In the genomic region with DNA sequence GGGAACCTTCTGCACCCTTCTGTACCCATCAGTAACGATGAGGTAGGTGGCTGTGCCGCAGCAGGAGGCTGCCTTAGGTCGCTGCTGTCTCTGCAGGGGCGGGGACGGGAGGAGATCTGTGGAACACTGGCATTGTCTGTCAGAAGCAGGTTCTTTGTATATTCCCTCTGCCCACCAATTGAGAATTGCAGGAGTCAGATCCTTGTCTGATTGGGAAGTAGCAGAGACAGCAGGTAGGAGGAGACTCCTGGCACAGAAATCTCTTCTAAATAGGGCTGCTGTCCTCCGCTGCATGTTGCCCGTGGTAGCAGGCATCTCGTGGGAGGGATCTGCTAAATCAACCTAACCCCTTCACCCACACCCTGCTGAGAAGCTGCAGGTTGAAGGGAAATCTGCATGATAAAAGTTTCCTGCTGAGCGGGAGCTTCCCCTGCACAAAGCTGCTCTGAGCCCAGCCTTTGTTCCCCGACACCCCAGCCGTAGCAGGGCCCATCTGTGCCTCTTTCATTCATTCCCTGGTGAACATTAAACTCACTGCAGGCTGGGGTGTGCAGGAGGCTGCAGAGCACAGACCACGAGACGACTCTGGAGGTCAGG, we compare ENCODE assay signal across 17 cellular contexts. TPM values are rescaled to one million over a fixed set of nuclear protein-coding genes. Genes with fewer than 3 reads are reported as not detected.
DNase-seq lines count a peak whose midpoint lies in the region; ATAC-seq and TF ChIP-seq lines count a peak whose summit lies in the region.
"Had no signal": no experiment of that assay in that cellular context is flagged by ENCODE, and none has a peak within 500 bp of the region (broad histone marks: within the 10 kb centered on the region; RNA-seq: fewer than 3 reads in every experiment).

No MANE protein-coding gene starts in this region.

- H3K27ac ChIP-seq in WERI-Rb-1 (peak overlapping the region; percentile 1; the same call in 1 of the 2 replicates), substantia nigra (ENCODE audit: low read depth, low read length, poor library complexity, severe bottlenecking) (peak overlapping the region; percentile 63), foreskin keratinocyte (no peak overlapping the region)
- H3K27ac ChIP-seq: BLaER1 treated with 17β-estradiol and CSF1 and Interleukin-3, amounts not matched to agents 10 nM and 100 nM; brain microvascular endothelial cell; KMS-11; prostate gland had no signal

- H3K36me3 ChIP-seq in WERI-Rb-1: peaks cover 69% of the 10 kb centered on the region

- ATAC-seq in HG03097 (IDR thresholded peaks at IDR 0.05; ENCODE audit: low FRiP score, unreplicated experiment) (no peak), HG03460 (IDR thresholded peaks at IDR 0.05; ENCODE audit: unreplicated experiment) (no peak), foreskin keratinocyte (no peak)
- ATAC-seq: HCT116, mucosa of descending colon had no signal

- no peak for TF ChIP-seq CTCF in WERI-Rb-1 (IDR thresholded peaks at IDR 0.05; ENCODE audit: low read depth, low read length)
- TF ChIP-seq CTCF in foreskin keratinocyte (conservative IDR thresholded peaks at IDR 0.05): no peak

- H3K9me3 ChIP-seq in WERI-Rb-1 (ENCODE audit: severe bottlenecking): no peaks in the 10 kb centered on the region
- no peaks in the 10 kb centered on the region for H3K9me3 ChIP-seq in iPS-18c (ENCODE audit: control insufficient read depth, insufficient read depth, low read length)
- H3K9me3 ChIP-seq: BLaER1 treated with 17β-estradiol and CSF1 and Interleukin-3, amounts not matched to agents 10 nM and 100 nM; mucosa of descending colon; prostate gland had no signal

- peak; percentile 38 to 92 (median 81) for DNase-seq in NCI-H1417 (lab: John Stamatoyannopoulos, UW)
- DNase-seq in WERI-Rb-1: peak; percentile 21
- DNase-seq in substantia nigra (lab: John Stamatoyannopoulos, UW): peak in 17 of 49 donors; percentile 7 to 59 (median 31)
- DNase-seq in kidney tubule cell (ENCODE audit: low spot score): no peak
- no peak for DNase-seq in foreskin keratinocyte
- DNase-seq: activated naive CD4-positive, alpha-beta T cell treated with anti-CD3 and anti-CD28 coated beads for 36 hours; brain microvascular endothelial cell; effector CD4-positive, alpha-beta T cell; mucosa of descending colon; NCI-H1436 had no signal

- peaks cover 20% of the 10 kb centered on the region for H3K4me1 ChIP-seq in foreskin keratinocyte
- H3K4me1 ChIP-seq: BLaER1 treated with 17β-estradiol and CSF1 and Interleukin-3, amounts not matched to agents 10 nM and 100 nM; prostate gland had no signal

- no peak overlapping the region; the same call in 1 of the 2 replicates for H3K4me3 ChIP-seq in WERI-Rb-1 (ENCODE audit: low read depth, low read length)
- H3K4me3 ChIP-seq in iPS-18c (ENCODE audit: insufficient read depth, low read depth, low read length): peak overlapping the region; percentile 22; the same call in 1 of the 2 replicates
- H3K4me3 ChIP-seq: BLaER1 treated with 17β-estradiol and CSF1 and Interleukin-3, amounts not matched to agents 10 nM and 100 nM; mucosa of descending colon; prostate gland had no signal

- H3K27me3 ChIP-seq in WERI-Rb-1 (ENCODE audit: insufficient read depth, low read depth, severe bottlenecking) (no peaks in the 10 kb centered on the region), foreskin keratinocyte (no peaks in the 10 kb centered on the region)
- H3K27me3 ChIP-seq: BLaER1 treated with 17β-estradiol and CSF1 and Interleukin-3, amounts not matched to agents 10 nM and 100 nM; brain microvascular endothelial cell had no signal

RNA-seq across cellular contexts. Expression of a gene that starts 15.9 kb away (rescaled TPM):
- 225 and 279 TPM in 2 replicates for total RNA-seq in foreskin keratinocyte
- 189 and 238 TPM in 2 replicates for polyA plus RNA-seq in foreskin keratinocyte

RNA-seq across cellular contexts. Expression of a gene that starts 19.7 kb away (rescaled TPM):
- total RNA-seq in foreskin keratinocyte: 14.1 and 16.0 TPM in 2 replicates
- 7.9 and 8.1 TPM in 2 replicates for polyA plus RNA-seq in foreskin keratinocyte

RNA-seq across cellular contexts. Expression of a gene that starts 53.3 kb away (rescaled TPM):
- total RNA-seq in foreskin keratinocyte: 26.6 and 33.5 TPM in 2 replicates
- polyA plus RNA-seq in foreskin keratinocyte: 24.0 and 33.7 TPM in 2 replicates

Comparison
In these comparisons a context has a peak if more than half of its experiments do, and no peak if none do; other contexts are left out.
1. DNase-seq: peak in NCI-H1417 (3 of 3) and WERI-Rb-1 (single experiment); none in kidney tubule cell (single experiment) and foreskin keratinocyte (0 of 2).